Comparison of ENCODE assay signal across 8 cellular contexts in genomic region chr9:90915693-90916092, GRCh38.
A peak's percentile ranks its signal among the peaks of the same experiment; 100 is the strongest.
DNase-seq lines count a peak whose midpoint lies in the region; ATAC-seq and TF ChIP-seq lines count a peak whose summit lies in the region.

No MANE protein-coding gene starts in this region.

- H3K36me3 ChIP-seq in DOHH2 (ENCODE audit: control insufficient read depth, low read length) (no peaks in the 10 kb centered on the region), trophoblast cell (ENCODE audit: control insufficient read depth in 1 of 2, insufficient read depth in 2 of 2, low read length in 2 of 2) (no peaks in the 10 kb centered on the region)

- no peak overlapping the region for H3K23ac ChIP-seq in trophoblast cell (ENCODE audit: low read length)

- peak; percentile 52 for TF ChIP-seq CTCF in DOHH2 (IDR thresholded peaks at IDR 0.05; ENCODE audit: low read depth, low read length, poor library complexity, severe bottlenecking)

- no peak overlapping the region for H3K9ac ChIP-seq in trophoblast cell (ENCODE audit: low read length)

- H3K27me3 ChIP-seq in DOHH2 (ENCODE audit: control insufficient read depth, low read length) (no peaks in the 10 kb centered on the region), trophoblast cell (ENCODE audit: insufficient read depth, low read length) (no peaks in the 10 kb centered on the region)

- intact Hi-C loops in sciatic nerve (cut with DNase I): loop anchor here (10.0 kb wide), 2 partner anchors 519 to 809 kb away; no protein-coding TSS in a partner anchor

- peaks cover 8% of the 10 kb centered on the region for H3K4me1 ChIP-seq in DOHH2 (ENCODE audit: control insufficient read depth, low read length)
- H3K4me1 ChIP-seq in trophoblast cell (ENCODE audit: control insufficient read depth in 1 of 2, insufficient read depth in 2 of 2, low read length in 2 of 2): no peaks in the 10 kb centered on the region

- peak; percentile 10 to 18 for DNase-seq in Kasumi-1 (lab: John Stamatoyannopoulos, UW)
- DNase-seq in amniotic epithelial cell (ENCODE audit: low read depth): peak; percentile 34
- peak; percentile 69 to 83 for DNase-seq in trophoblast cell
- DNase-seq in NCI-H345 (lab: John Stamatoyannopoulos, UW): no peak
- DNase-seq in sciatic nerve (ENCODE audit: low spot score): no peak

- no CpG with 5 or more reads among the region's 6 CpGs for WGBS in trophoblast cell (ENCODE audit: extremely low coverage, insufficient coverage, insufficient read length)

- H3K9me3 ChIP-seq in DOHH2 (ENCODE audit: control insufficient read depth, insufficient read depth, low read length) (no peaks in the 10 kb centered on the region), trophoblast cell (ENCODE audit: insufficient read depth, low read depth, low read length) (no peaks in the 10 kb centered on the region)

- H2BK5ac ChIP-seq in trophoblast cell (ENCODE audit: low read depth, low read length, poor library complexity): no peak overlapping the region

- H2BK12ac ChIP-seq in trophoblast cell (ENCODE audit: low read length): no peak overlapping the region

- no peak overlapping the region for H4K91ac ChIP-seq in trophoblast cell (ENCODE audit: low read depth, low read length)

- H3K79me1 ChIP-seq in trophoblast cell (ENCODE audit: low read length): no peaks in the 10 kb centered on the region

- no peak overlapping the region for H3K18ac ChIP-seq in trophoblast cell (ENCODE audit: low read length)

- no peak overlapping the region for H2AK5ac ChIP-seq in trophoblast cell (ENCODE audit: low read length)

- H3K79me2 ChIP-seq in DOHH2 (ENCODE audit: control insufficient read depth, low read length) (no peaks in the 10 kb centered on the region), trophoblast cell (ENCODE audit: control insufficient read depth, insufficient read depth, low read length, poor library complexity) (no peaks in the 10 kb centered on the region)

- no peak overlapping the region for H4K8ac ChIP-seq in trophoblast cell (ENCODE audit: low read depth, low read length)

- 0 out of 2 replicates have a peak, but pooled peaks cover 4% of the 10 kb centered on the region for H4K20me1 ChIP-seq in DOHH2 (ENCODE audit: control insufficient read depth, insufficient read depth, low read depth, low read length)

- ATAC-seq in HG02798 (IDR thresholded peaks at IDR 0.05; ENCODE audit: poor library complexity, unreplicated experiment) (no peak), sciatic nerve (no peak), GM19452 (IDR thresholded peaks at IDR 0.05; ENCODE audit: unreplicated experiment) (no peak)

- H3K4ac ChIP-seq in trophoblast cell (ENCODE audit: low read depth, low read length): no peak overlapping the region

- no peak overlapping the region for H2BK120ac ChIP-seq in trophoblast cell (ENCODE audit: insufficient read depth, low read length, poor library complexity)

- no peaks in the 10 kb centered on the region for H3F3A ChIP-seq in DOHH2 (ENCODE audit: control insufficient read depth, insufficient read depth)

- no peaks in the 10 kb centered on the region for H3K9me2 ChIP-seq in DOHH2 (replicated peaks; ENCODE audit: control insufficient read depth, low read length)

- H3K4me2 ChIP-seq in DOHH2 (ENCODE audit: low read length): no peak overlapping the region
- H3K4me2 ChIP-seq in trophoblast cell (ENCODE audit: low read length): no peak overlapping the region

- H3K14ac ChIP-seq in trophoblast cell (ENCODE audit: low read length): no peak overlapping the region

- H3K27ac ChIP-seq in DOHH2 (ENCODE audit: low read depth, low read length) (no peak overlapping the region), trophoblast cell (ENCODE audit: low read depth, low read length) (no peak overlapping the region)

- no peak overlapping the region for H2AFZ ChIP-seq in trophoblast cell (ENCODE audit: insufficient read depth, low read length, poor library complexity)

- H4K12ac ChIP-seq in trophoblast cell (ENCODE audit: low read depth, low read length): no peak overlapping the region

- H3K4me3 ChIP-seq in DOHH2 (ENCODE audit: low read length) (no peak overlapping the region), trophoblast cell (ENCODE audit: low read depth, low read length) (no peak overlapping the region)

Comparison
In these comparisons a context has a peak if more than half of its experiments do, and no peak if none do; other contexts are left out.
1. DNase-seq: peak in Kasumi-1 (2 of 2), amniotic epithelial cell (single experiment) and trophoblast cell (2 of 2); none in NCI-H345 (single experiment) and sciatic nerve (single experiment).